8 cellular contexts compared by ENCODE assay signal in genomic region chr2:70190086-70190412, GRCh38. TPM values are rescaled to one million over a fixed set of nuclear protein-coding genes. Genes with fewer than 3 reads are reported as not detected.
A peak's percentile ranks its signal among the peaks of the same experiment; 100 is the strongest.
DNase-seq lines count a peak whose midpoint lies in the region; ATAC-seq and TF ChIP-seq lines count a peak whose summit lies in the region.

No MANE protein-coding gene starts in this region.

- intact Hi-C loops in tibial artery (cut with DNase I; ENCODE audit: low total_unique reads), result no loop called here

- H3K36me3 ChIP-seq in BLaER1 treated with 17β-estradiol and CSF1 and Interleukin-3, amounts not matched to agents 10 nM and 100 nM, result no peaks in the 10 kb centered on the region
- no peaks in the 10 kb centered on the region for H3K36me3 ChIP-seq in mucosa of stomach (ENCODE audit: control insufficient read depth, insufficient read depth, low read length)
- H3K36me3 ChIP-seq in tibial artery, result no peaks in the 10 kb centered on the region

- TF ChIP-seq CTCF in tibial artery (IDR thresholded peaks at IDR 0.05), result no peak

- peak overlapping the region; percentile 99 for H3K27ac Mint-ChIP-seq in T-helper 17 cell

- H3K4me1 Mint-ChIP-seq in T-helper 17 cell, result peaks cover 13% of the 10 kb centered on the region

- no peaks in the 10 kb centered on the region for H3K9me3 ChIP-seq in BLaER1 treated with 17β-estradiol and CSF1 and Interleukin-3, amounts not matched to agents 10 nM and 100 nM (replicated peaks in 1 of 11)
- H3K9me3 ChIP-seq in T-helper 17 cell (ENCODE audit: control insufficient read depth, low read length, poor library complexity, severe bottlenecking) (no peaks in the 10 kb centered on the region), mucosa of stomach (ENCODE audit: control insufficient read depth, low read length) (no peaks in the 10 kb centered on the region), tibial artery (no peaks in the 10 kb centered on the region)

- DNase-seq in T-helper 17 cell (peak in 1 of 3 donors; percentile 6), tibial artery (no peak), SK-N-DZ (ENCODE audit: low spot score) (no peak)
- DNase-seq in effector CD4-positive, alpha-beta T cell, result peak; percentile 33

- peak; percentile 12 for ATAC-seq in GM19025 (IDR thresholded peaks at IDR 0.05; ENCODE audit: low read depth, unreplicated experiment)
- peak; percentile 19 for ATAC-seq in HG03196 (IDR thresholded peaks at IDR 0.05; ENCODE audit: unreplicated experiment)
- peak; percentile 1 for ATAC-seq in T-helper 17 cell

- no peaks in the 10 kb centered on the region for H4K20me1 ChIP-seq in BLaER1 treated with 17β-estradiol and CSF1 and Interleukin-3, amounts not matched to agents 10 nM and 100 nM

- no peaks in the 10 kb centered on the region for H3K36me3 Mint-ChIP-seq in T-helper 17 cell (ENCODE audit: low read depth)

- H3K9ac ChIP-seq in BLaER1 treated with 17β-estradiol and CSF1 and Interleukin-3, amounts not matched to agents 10 nM and 100 nM, result peak overlapping the region; percentile 88 to 99 (median 96)
- H3K9ac ChIP-seq in mucosa of stomach (ENCODE audit: low read length), result peak overlapping the region; percentile 80

- peak overlapping the region; percentile 87 to 100 (median 96) for H3K27ac ChIP-seq in BLaER1 treated with 17β-estradiol and CSF1 and Interleukin-3, amounts not matched to agents 10 nM and 100 nM
- H3K27ac ChIP-seq in tibial artery, result peak overlapping the region; percentile 95 to 96

- no peaks in the 10 kb centered on the region for H3K27me3 Mint-ChIP-seq in T-helper 17 cell

- H3K4me3 Mint-ChIP-seq in T-helper 17 cell, result peak overlapping the region; percentile 99

- peak overlapping the region; percentile 65 to 83 (median 72) for H3K4me3 ChIP-seq in BLaER1 treated with 17β-estradiol and CSF1 and Interleukin-3, amounts not matched to agents 10 nM and 100 nM
- H3K4me3 ChIP-seq in mucosa of stomach (ENCODE audit: low read length) (peak overlapping the region; percentile 80), tibial artery (peak overlapping the region; percentile 71 to 77)

- H3K4me2 ChIP-seq in BLaER1 treated with 17β-estradiol and CSF1 and Interleukin-3, amounts not matched to agents 10 nM and 100 nM, result peak overlapping the region; percentile 66 to 86 (median 75)

- peaks cover 3 to 13% (median 12%) of the 10 kb centered on the region in 10 experiments; a peak in 17 of 20 replicates for H3K4me1 ChIP-seq in BLaER1 treated with 17β-estradiol and CSF1 and Interleukin-3, amounts not matched to agents 10 nM and 100 nM
- peaks cover 10% of the 10 kb centered on the region for H3K4me1 ChIP-seq in mucosa of stomach (ENCODE audit: control insufficient read depth, insufficient read depth, low read length)
- peaks cover 0 to 14% (median 2%) of the 10 kb centered on the region in 4 donors for H3K4me1 ChIP-seq in tibial artery

- no peaks in the 10 kb centered on the region for H3K27me3 ChIP-seq in BLaER1 treated with 17β-estradiol and CSF1 and Interleukin-3, amounts not matched to agents 10 nM and 100 nM
- H3K27me3 ChIP-seq in mucosa of stomach (ENCODE audit: control insufficient read depth, insufficient read depth, low read length) (no peaks in the 10 kb centered on the region), tibial artery (no peaks in the 10 kb centered on the region)

RNA-seq across cellular contexts. Expression of gene C2orf42, which starts 0.8 kb away (rescaled TPM):
- 10 to 100 TPM; 13.7 to 18.1 TPM for total RNA-seq in T-helper 17 cell
- 8.0 and 11.3 TPM in 2 replicates for polyA plus RNA-seq in SK-N-DZ (2014; cell fraction: cytosol; rRNA removed)
- 12.9 and 14.4 TPM in 2 replicates for polyA plus RNA-seq in SK-N-DZ (2014; cell fraction: nucleus; rRNA removed)

RNA-seq across cellular contexts. Expression of gene TIA1, which starts 58.4 kb away (rescaled TPM):
- 10 to 100 TPM; 68.1 to 78.2 TPM for total RNA-seq in T-helper 17 cell
- 151 and 182 TPM in 2 replicates for polyA plus RNA-seq in SK-N-DZ (2014; cell fraction: cytosol; rRNA removed)
- polyA plus RNA-seq in SK-N-DZ (2014; cell fraction: nucleus; rRNA removed), result 826 and 1,023 TPM in 2 replicates
